8 cellular contexts compared by ENCODE assay signal in the genomic region with DNA sequence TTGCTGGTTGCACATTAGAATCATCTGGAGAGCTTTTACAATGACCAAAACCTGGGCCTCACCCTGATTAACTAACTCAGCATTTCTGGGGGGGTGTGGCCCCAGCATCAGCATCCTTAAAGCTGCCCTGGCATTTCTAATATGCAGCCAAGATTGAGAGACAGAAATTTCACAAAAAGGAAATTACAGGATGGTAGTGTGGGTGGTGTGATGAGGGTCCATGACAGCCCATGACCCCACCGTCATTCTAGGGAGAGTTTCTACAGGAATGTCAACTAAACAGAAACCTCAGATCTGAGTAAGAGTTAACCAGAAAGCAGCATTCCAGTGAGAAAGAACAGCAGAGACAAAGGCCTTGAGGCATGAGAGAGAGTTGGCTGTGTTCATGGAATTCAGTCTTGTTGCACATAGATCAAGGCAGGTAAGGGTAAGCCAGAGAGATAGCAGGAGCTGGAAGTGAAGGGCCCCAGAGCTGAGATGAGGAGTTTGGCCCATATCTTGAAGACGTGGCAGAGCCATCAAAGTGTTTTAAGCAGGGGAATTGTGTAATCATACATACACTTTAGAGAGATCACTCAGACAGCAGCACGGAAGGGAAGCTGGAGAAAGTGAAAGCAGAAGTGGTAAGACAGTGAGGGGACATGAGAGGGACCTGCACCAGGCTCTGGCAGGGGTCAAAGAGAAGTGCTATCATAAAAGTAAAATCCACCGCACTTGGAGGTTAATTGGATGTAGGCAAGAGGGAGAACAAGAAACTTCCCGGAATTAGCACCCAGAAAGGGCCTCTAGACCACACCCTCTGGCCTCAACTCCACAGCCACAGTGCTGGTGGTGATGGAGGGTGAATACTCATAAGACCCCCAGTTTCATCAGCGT. TPM values are rescaled to one million over a fixed set of nuclear protein-coding genes. Genes with fewer than 3 reads are reported as not detected.
DNase-seq lines count a peak whose midpoint lies in the region; ATAC-seq, FAIRE-seq and TF ChIP-seq lines count a peak whose summit lies in the region.

No MANE protein-coding gene starts in this region.

- DNase-seq in activated gamma-delta T cell treated with Interleukin-2 at 50 U/mL for 16 hours (peak; percentile 51), activated gamma-delta T cell (lab: John Stamatoyannopoulos, UW) (no peak), Panc1 (ENCODE audit: low read depth, low spot score) (no peak), GM12878 (ENCODE audit: low read depth, low spot score) (peak; percentile 70), thyroid gland (peak in 1 of 2 donors; percentile 22), NCI-H2171 treated with DMSO at 0.1 percent for 48 hours (lab: John Stamatoyannopoulos, UW) (no peak)

- CTCF ChIA-PET in Panc1 (lab: Charles Lee), result no interaction called here
- CTCF ChIA-PET in GM12878 (lab: Yijun Ruan, JAX), result interaction anchor here (0.6 to 4.1 kb wide), 12 partner anchors 9 to 391 kb away, joined by 3 to 40 read pairs (median 5); a partner anchor contains a TSS

- H3K36me3 ChIP-seq in Panc1 (ENCODE audit: control insufficient read depth, insufficient read depth, low read length) (no peaks in the 10 kb centered on the region), GM12878 (ENCODE audit: control insufficient read depth in 2 of 2, insufficient read depth in 2 of 2, low read length in 1 of 2) (no peaks in the 10 kb centered on the region), liver (ENCODE audit: control insufficient read depth in 4 of 4, insufficient read depth in 3 of 4, low read depth in 1 of 4, low read length in 3 of 4) (no peaks in the 10 kb centered on the region), thyroid gland (no peaks in the 10 kb centered on the region)

- no peaks in the 10 kb centered on the region for H3K27me3 ChIP-seq in Panc1 (ENCODE audit: control insufficient read depth, insufficient read depth, low read length)
- no peaks in the 10 kb centered on the region for H3K27me3 ChIP-seq in GM12878 (replicated peaks in 1 of 2; ENCODE audit: control insufficient read depth in 2 of 2, insufficient read depth in 2 of 2, low read length in 1 of 2)
- no peaks in the 10 kb centered on the region for H3K27me3 ChIP-seq in liver (ENCODE audit: control insufficient read depth in 4 of 4, insufficient read depth in 4 of 4, low read length in 3 of 4)
- no peaks in the 10 kb centered on the region for H3K27me3 ChIP-seq in thyroid gland

- RAD21 ChIA-PET in GM12878 (lab: Charles Lee; ENCODE audit: unreplicated experiment), result interaction anchor here (0.7 to 6.7 kb wide), 12 partner anchors 9 to 236 kb away, joined by 3 to 44 read pairs (median 6); a partner anchor contains a TSS

- peak overlapping the region; percentile 5 to 34; a peak in 2 of 4 replicates for H3K4me3 ChIP-seq in Panc1 (ENCODE audit: low read depth in 2 of 2, low read length in 2 of 2)
- H3K4me3 ChIP-seq in GM12878, result peak overlapping the region; percentile 54
- H3K4me3 ChIP-seq in liver (ENCODE audit: low read depth in 1 of 3, low read length in 3 of 3), result peak overlapping the region in 2 of 3 donors; percentile 37 to 55
- no peak overlapping the region for H3K4me3 ChIP-seq in thyroid gland (replicated peaks in 1 of 3)

- intact Hi-C loops in Panc1 (cut with micrococcal nuclease; ENCODE audit: unreplicated experiment) (no loop called here), GM12878 (cut with micrococcal nuclease; ENCODE audit: unreplicated experiment) (no loop called here), thyroid gland (cut with DNase I) (no loop called here)

- peak overlapping the region; percentile 95 for H2AFZ ChIP-seq in GM12878 (ENCODE audit: control insufficient read depth, low read depth, low read length)

- POLR2A ChIA-PET in Panc1 (lab: Charles Lee), result interaction anchor here (0.7 kb wide), 1 partner anchor 68 kb away, joined by 6 read pairs; no protein-coding TSS in a partner anchor
- POLR2A ChIA-PET in GM12878 (lab: Charles Lee), result interaction anchor here (0.5 to 3.7 kb wide), 10 partner anchors 9 to 371 kb away, joined by 3 to 22 read pairs (median 7); no protein-coding TSS in a partner anchor

- ATAC-seq in HG02970 (IDR thresholded peaks at IDR 0.05; ENCODE audit: low FRiP score, unreplicated experiment) (peak; percentile 86), Panc1 (peak; percentile 78), GM12878 (peak; percentile 99)

- TF ChIP-seq POLR2A in GM12878 (IDR thresholded peaks at IDR 0.05; ENCODE audit: low read depth, low read length) (0 out of 2 replicates have a peak, but pooled peaks have one; percentile 37), thyroid gland (IDR thresholded peaks at IDR 0.05) (no peak)

- H3K79me2 ChIP-seq in GM12878 (ENCODE audit: control insufficient read depth, insufficient read depth, low read length), result no peaks in the 10 kb centered on the region

- BruUV-seq in Panc1 (replicated peaks; lab: Mats Ljungman, UMichigan) (no TSS peak), GM12878 (replicated peaks; lab: Mats Ljungman, UMichigan) (no TSS peak)

- in situ Hi-C loops in Panc1 (cut with HindIII; ENCODE audit: low pct_unique_long_range_greater_than_20kb, low sequenced_read_pairs) (no loop called here), GM12878 (cut with MboI) (loop anchor here (10.0 kb wide), 1 partner anchor 396 kb away; no protein-coding TSS in a partner anchor)

- no peaks in the 10 kb centered on the region for H4K20me1 ChIP-seq in GM12878 (ENCODE audit: control insufficient read depth, insufficient read depth)

- no peaks in the 10 kb centered on the region for H3K4me1 ChIP-seq in Panc1 (ENCODE audit: control insufficient read depth, insufficient read depth, low read length)
- peaks cover 13% of the 10 kb centered on the region for H3K4me1 ChIP-seq in GM12878 (ENCODE audit: control insufficient read depth, insufficient read depth, low read length)
- peaks cover 0 to 6% (median 4%) of the 10 kb centered on the region in 4 donors for H3K4me1 ChIP-seq in liver (ENCODE audit: control insufficient read depth in 4 of 4, insufficient read depth in 4 of 4, low read length in 3 of 4)
- H3K4me1 ChIP-seq in thyroid gland, result peaks cover 0 to 8% of the 10 kb centered on the region in 2 donors

- FAIRE-seq in GM12878 (lab: Jason Lieb, UNC), result peak; percentile 99

- no peaks in the 10 kb centered on the region for H3K9me3 ChIP-seq in Panc1 (ENCODE audit: control insufficient read depth, insufficient read depth, low read depth, low read length)
- no peaks in the 10 kb centered on the region for H3K9me3 ChIP-seq in GM12878 (replicated peaks; ENCODE audit: control insufficient read depth, insufficient read depth, low read length)
- no peaks in the 10 kb centered on the region for H3K9me3 ChIP-seq in liver (ENCODE audit: control insufficient read depth in 4 of 4, low read length in 3 of 4)
- no peaks in the 10 kb centered on the region for H3K9me3 ChIP-seq in thyroid gland

- TF ChIP-seq CTCF in Panc1 (IDR thresholded peaks at IDR 0.05), result no peak
- TF ChIP-seq CTCF in GM12878 (IDR thresholded peaks at IDR 0.05 in 2 of 3, conservative IDR thresholded peaks at IDR 0.05 in 1 of 3; ENCODE audit: control insufficient read depth in 2 of 3, extremely low read depth in 1 of 3, insufficient read depth in 1 of 3, low read depth in 3 of 3, low read length in 3 of 3), result no peak
- no peak for TF ChIP-seq CTCF in liver (IDR thresholded peaks at IDR 0.05; ENCODE audit: low read depth, low read length, missing input control)
- no peak for TF ChIP-seq CTCF in thyroid gland (IDR thresholded peaks at IDR 0.05)

- H3K27ac ChIP-seq in Panc1 (ENCODE audit: low read length), result peak overlapping the region; percentile 49; the same call in 1 of the 2 replicates
- H3K27ac ChIP-seq in GM12878 (ENCODE audit: control insufficient read depth, insufficient read depth), result peak overlapping the region; percentile 85
- peak overlapping the region; percentile 10 to 69 for H3K27ac ChIP-seq in liver (ENCODE audit: low read depth in 1 of 2, low read length in 2 of 2)
- H3K27ac ChIP-seq in thyroid gland, result peak overlapping the region in 2 of 3 donors; percentile 14 to 43

- 3% methylated on average over 5 of the region's 6 CpGs for WGBS in GM12878 (ENCODE audit: insufficient coverage, insufficient replicate concordance, low lambda C conversion rate, missing lambda C conversion rate)
- 50% methylated on average over 6 of the region's 6 CpGs for WGBS in liver
- WGBS in thyroid gland, 2 donors, result 33 to 43% methylated on average over 6 of the region's 6 CpGs

- peak overlapping the region; percentile 98 for H3K4me2 ChIP-seq in GM12878 (ENCODE audit: control insufficient read depth, insufficient read depth)

- SMC1A ChIA-PET in GM12878 (lab: Charles Lee; ENCODE audit: uncharacterized antibody, unreplicated experiment), result interaction anchor here (0.6 to 5.8 kb wide), 15 partner anchors 9 to 430 kb away, joined by 3 to 31 read pairs (median 3); a partner anchor contains a TSS

- peak overlapping the region; percentile 75 for H3K9ac ChIP-seq in GM12878 (ENCODE audit: control insufficient read depth, insufficient read depth, low read length)
- H3K9ac ChIP-seq in liver (ENCODE audit: low read depth in 1 of 2, low read length in 2 of 2), result peak overlapping the region in 1 of 2 donors; percentile 28

- peak in 1 of 2 experiments; percentile 61; a peak in 1 of 4 replicates for TF ChIP-seq EP300 in GM12878 (IDR thresholded peaks at IDR 0.05; ENCODE audit: borderline replicate concordance in 1 of 2, control insufficient read depth in 1 of 2, low read depth in 2 of 2, low read length in 2 of 2)

- TF ChIP-seq RAD21 in GM12878 (IDR thresholded peaks at IDR 0.05; ENCODE audit: insufficient read depth, low read depth, low read length) (no peak), liver (IDR thresholded peaks at IDR 0.05) (no peak)

RNA-seq across cellular contexts. Expression of a gene that starts 7.8 kb away (rescaled TPM):
- total RNA-seq in Panc1 (2021; ENCODE audit: unreplicated experiment), result 1.7 TPM
- polyA plus RNA-seq in Panc1 (2012; ENCODE audit: insufficient read length), result 0.73 TPM
- total RNA-seq in GM12878 (2013; cell fraction: nucleolus; rRNA removed), result 17.5 and 20.8 TPM in 2 replicates
- 7.6 and 9.8 TPM in 2 replicates for total RNA-seq in GM12878 (2014; rRNA removed)
- total RNA-seq in GM12878 (2014; rRNA removed; fragmentation: Illumina TruSeq; extraction: Trizol), result 4.7 and 5.1 TPM in 2 replicates
- 5.0 and 5.7 TPM in 2 replicates for total RNA-seq in GM12878 (2021)
- polyA plus RNA-seq in GM12878 (2011; ENCODE audit: low read depth), result 0.21 TPM
- 1.9 and 2.0 TPM in 2 replicates for polyA plus RNA-seq in GM12878 (2011; rRNA removed)
- polyA plus RNA-seq in GM12878 (2011; cell fraction: cytosol; rRNA removed), result 1.8 and 2.0 TPM in 2 replicates
- 3.2 and 3.3 TPM in 2 replicates for polyA plus RNA-seq in GM12878 (2011; cell fraction: nucleus; rRNA removed)
- 0.39 and 0.49 TPM in 2 replicates for polyA plus RNA-seq in GM12878 (2012)
- 5.2 and 5.3 TPM in 2 replicates for polyA plus RNA-seq in GM12878 (2014; fragmentation: Illumina TruSeq; extraction: Trizol)
- polyA plus RNA-seq in GM12878 (2014; fragmentation: Nextera tagmentation; extraction: Ambion mirVana), result 1 to 10 TPM; 1.4 to 2.3 TPM
- 6.1 and 6.6 TPM in 2 replicates for polyA plus RNA-seq in GM12878 (2014; rRNA removed)
- 1 to 10 TPM; 3.0 to 3.1 TPM for polyA plus RNA-seq in GM12878 (2016; fragmentation: Nextera tagmentation; extraction: Ambion mirVana)
- 3.1 TPM in 2 replicates for polyA minus RNA-seq in GM12878 (2011; rRNA and poly(A)+ RNA removed)
- polyA minus RNA-seq in GM12878 (2011; cell fraction: cytosol; rRNA and poly(A)+ RNA removed), result 1.4 TPM in 1 of 2 replicates, not detected in the other
- polyA minus RNA-seq in GM12878 (2011; cell fraction: nucleus; rRNA and poly(A)+ RNA removed), result 3.4 and 3.9 TPM in 2 replicates
- 10 to 100 TPM in 1 of 2 donors, under 1 TPM in 1; 0.84 to 10.3 TPM for total RNA-seq in liver
- polyA plus RNA-seq in liver, result under 1 TPM; 0.26 to 0.27 TPM
- 1 to 10 TPM in 1 of 4 donors, under 1 TPM in 1, not detected in 2; 0.20 to 1.9 TPM for total RNA-seq in thyroid gland

RNA-seq across cellular contexts. Expression of a gene that starts 16.8 kb away (rescaled TPM):
- total RNA-seq in Panc1 (2021; ENCODE audit: unreplicated experiment) (1,916 TPM), GM12878 (2014; rRNA removed) (3,507 and 4,221 TPM in 2 replicates), GM12878 (2014; rRNA removed; fragmentation: Illumina TruSeq; extraction: Trizol) (4,753 and 4,822 TPM in 2 replicates), GM12878 (2021) (2,058 and 2,139 TPM in 2 replicates), liver (100 to 1,000 TPM; 283 to 518 TPM), thyroid gland (1,000 to 10,000 TPM in 3 of 4 donors, 100 to 1,000 TPM in 1; 958 to 1,745 (median 1,373) TPM)
- 3,818 TPM for polyA plus RNA-seq in Panc1 (2012; ENCODE audit: insufficient read length)
- total RNA-seq in GM12878 (2013; cell fraction: nucleolus; rRNA removed), result 67.1 and 76.3 TPM in 2 replicates
- polyA plus RNA-seq in GM12878 (2011; ENCODE audit: low read depth), result 6,013 TPM
- polyA plus RNA-seq in GM12878 (2011; rRNA removed) (1,406 and 1,750 TPM in 2 replicates), GM12878 (2014; fragmentation: Illumina TruSeq; extraction: Trizol) (3,467 and 4,619 TPM in 2 replicates), GM12878 (2014; fragmentation: Nextera tagmentation; extraction: Ambion mirVana) (1,000 to 10,000 TPM; 2,817 to 3,116 TPM), GM12878 (2014; rRNA removed) (3,894 and 4,860 TPM in 2 replicates), GM12878 (2016; fragmentation: Nextera tagmentation; extraction: Ambion mirVana) (1,000 to 10,000 TPM; 3,322 to 3,441 TPM), liver (100 to 1,000 TPM; 225 to 230 TPM)
- polyA plus RNA-seq in GM12878 (2011; cell fraction: cytosol; rRNA removed), result 3,271 and 3,283 TPM in 2 replicates
- 1,725 and 2,378 TPM in 2 replicates for polyA plus RNA-seq in GM12878 (2011; cell fraction: nucleus; rRNA removed)
- 2,269 and 3,344 TPM in 2 replicates for polyA plus RNA-seq in GM12878 (2012)
- polyA minus RNA-seq in GM12878 (2011; rRNA and poly(A)+ RNA removed), result 292 and 578 TPM in 2 replicates
- polyA minus RNA-seq in GM12878 (2011; cell fraction: cytosol; rRNA and poly(A)+ RNA removed), result 348 and 356 TPM in 2 replicates
- 66.1 and 66.3 TPM in 2 replicates for polyA minus RNA-seq in GM12878 (2011; cell fraction: nucleus; rRNA and poly(A)+ RNA removed)

Comparison
In these comparisons a context has a peak if more than half of its experiments do, and no peak if none do; other contexts are left out.
1. DNase-seq: peak in activated gamma-delta T cell treated with Interleukin-2 at 50 U/mL for 16 hours (single experiment) and GM12878 (single experiment); none in activated gamma-delta T cell (single experiment), Panc1 (single experiment) and NCI-H2171 treated with DMSO at 0.1 percent for 48 hours (single experiment).
2. H3K27ac ChIP-seq: peak in every context shown above with its lines; median percentile 85 in GM12878; 49 in Panc1; 40 in liver; 28 in thyroid gland.
3. H3K4me3 ChIP-seq: peak in Panc1 (2 of 2), GM12878 (single experiment) and liver (2 of 3); none in thyroid gland (0 of 3).
4. Peak in every context shown above with its lines, with median percentiles within 50 percentile points of each other: ATAC-seq.